Comparison of ENCODE assay signal across 15 cellular contexts in the genomic region with DNA sequence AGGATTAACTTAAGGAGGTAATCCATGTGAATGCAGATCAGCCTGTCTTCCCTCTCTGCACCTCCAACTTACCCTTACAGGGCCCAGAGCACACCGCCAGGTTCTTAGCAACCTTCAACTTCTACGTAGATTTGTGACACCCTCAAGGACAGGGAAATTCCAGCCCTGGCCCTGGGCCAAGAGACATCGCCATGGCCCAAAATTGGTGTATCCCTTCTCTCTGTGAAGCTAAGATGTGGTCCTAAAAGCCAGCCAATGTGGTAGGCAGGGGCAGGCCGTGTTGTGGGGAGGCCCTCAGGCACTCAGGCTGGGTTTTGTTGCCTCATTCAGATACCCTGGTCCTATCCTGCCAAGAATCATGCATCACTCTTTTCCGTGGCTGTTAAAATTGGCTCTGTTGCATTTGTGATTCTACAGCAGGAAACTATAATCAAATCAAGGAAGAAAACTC.
DNase-seq lines count a peak whose midpoint lies in the region; ATAC-seq and TF ChIP-seq lines count a peak whose summit lies in the region.
"Had no signal": no experiment of that assay in that cellular context is flagged by ENCODE, and none has a peak within 500 bp of the region (broad histone marks: within the 10 kb centered on the region; RNA-seq: fewer than 3 reads in every experiment).

No MANE protein-coding gene starts in this region.

- H3K27me3 ChIP-seq in colonic mucosa = no peaks in the 10 kb centered on the region
- H3K27me3 ChIP-seq: uterus had no signal

- H3K27ac Mint-ChIP-seq in type B pancreatic cell = peak overlapping the region; percentile 49
- no peak overlapping the region for H3K27ac Mint-ChIP-seq in WTC11

- peak in 5 of 6 experiments; percentile 14 to 26 (median 17) for DNase-seq in stimulated activated naive CD4-positive, alpha-beta T cell (lab: John Stamatoyannopoulos, UW)
- DNase-seq in stimulated activated naive CD4-positive, alpha-beta T cell treated with Interleukin-2 at 50 U/mL for 16 hours (lab: John Stamatoyannopoulos, UW) = no peak
- peak; percentile 14 for DNase-seq in activated gamma-delta T cell treated with anti-CD3 and anti-CD28 coated beads, Interleukin-2, amount 50 U/mL, for 16 hours (ENCODE audit: low read depth)
- DNase-seq in fibroblast of the aortic adventitia (ENCODE audit: low read depth) = peak; percentile 42
- DNase-seq in type B pancreatic cell (ENCODE audit: extremely low spot score, unreplicated experiment) = no peak
- DNase-seq in WTC11 (ENCODE audit: low spot score) = no peak
- DNase-seq in colonic mucosa = no peak
- DNase-seq: aorta, C1 segment of cervical spinal cord, left colon, NCI-H2029, PC-9, uterus had no signal

- H3K4me1 Mint-ChIP-seq in type B pancreatic cell (ENCODE audit: unreplicated experiment) = peaks cover 25% of the 10 kb centered on the region
- H3K4me1 Mint-ChIP-seq in WTC11 = peaks cover 17% of the 10 kb centered on the region

- H3K36me3 Mint-ChIP-seq in type B pancreatic cell (no peaks in the 10 kb centered on the region), WTC11 (no peaks in the 10 kb centered on the region)

- no peak for TF ChIP-seq CTCF in fibroblast of the aortic adventitia (IDR thresholded peaks at IDR 0.05; ENCODE audit: insufficient read depth, low read length)
- TF ChIP-seq CTCF in type B pancreatic cell (conservative IDR thresholded peaks at IDR 0.05) = no peak
- no peak for TF ChIP-seq CTCF in WTC11 (IDR thresholded peaks at IDR 0.05)
- no peak for TF ChIP-seq CTCF in colonic mucosa (IDR thresholded peaks at IDR 0.05)

- POLR2A ChIA-PET in WTC11 (lab: Charles Lee) = no interaction called here

- intact Hi-C loops in colonic mucosa (cut with DNase I) = no loop called here

- H3K36me3 ChIP-seq in colonic mucosa = no peaks in the 10 kb centered on the region
- H3K36me3 ChIP-seq: uterus had no signal

- CTCF ChIA-PET in WTC11 (lab: Charles Lee) = no interaction called here

- H3K4me3 Mint-ChIP-seq in type B pancreatic cell (no peak overlapping the region), WTC11 (no peak overlapping the region)

- H3K4me1 ChIP-seq in colonic mucosa = no peaks in the 10 kb centered on the region
- H3K4me1 ChIP-seq: parathyroid adenoma, uterus had no signal

- H3K9ac ChIP-seq in colonic mucosa (ENCODE audit: low read depth in 2 of 2, low read length in 2 of 2) = no peak overlapping the region
- H3K9ac ChIP-seq: parathyroid adenoma had no signal

- H3K27ac ChIP-seq in colonic mucosa = no peak overlapping the region
- H3K27ac ChIP-seq: parathyroid adenoma, PC-9, uterus had no signal

- ATAC-seq in WTC11 (no peak), GM19351 (IDR thresholded peaks at IDR 0.05; ENCODE audit: unreplicated experiment) (no peak)
- ATAC-seq: left colon had no signal

- peaks cover 16% of the 10 kb centered on the region for H3K27me3 Mint-ChIP-seq in type B pancreatic cell
- H3K27me3 Mint-ChIP-seq in WTC11 (ENCODE audit: low read depth) = peaks cover 4% of the 10 kb centered on the region; the same call in 1 of the 2 replicates

- H3K9me3 Mint-ChIP-seq in type B pancreatic cell (no peaks in the 10 kb centered on the region), WTC11 (no peaks in the 10 kb centered on the region)

- H3K9me3 ChIP-seq in colonic mucosa = no peaks in the 10 kb centered on the region
- H3K9me3 ChIP-seq: uterus had no signal

- H3K4me3 ChIP-seq in fibroblast of the aortic adventitia (ENCODE audit: low read depth, low read length) (no peak overlapping the region), colonic mucosa (no peak overlapping the region)
- H3K4me3 ChIP-seq: PC-9, uterus had no signal

TF ChIP-seq in WTC11, 78 proteins besides CTCF, POLR2A, EP300 and RAD21:
- TF ChIP-seq ZNF263 (CRISPR knock-in tag; IDR thresholded peaks at IDR 0.05; ENCODE audit: low read depth) = no peak
- no peak for TF ChIP-seq NFE2L1 (CRISPR knock-in tag; IDR thresholded peaks at IDR 0.05)
- TF ChIP-seq FOXJ3 (CRISPR knock-in tag; IDR thresholded peaks at IDR 0.05; ENCODE audit: borderline replicate concordance) = no peak
- no peak for TF ChIP-seq EMX1 (CRISPR knock-in tag; IDR thresholded peaks at IDR 0.05)

Comparison
In these comparisons a context has a peak if more than half of its experiments do, and no peak if none do; other contexts are left out.
1. DNase-seq: peak in stimulated activated naive CD4-positive, alpha-beta T cell (5 of 6), activated gamma-delta T cell treated with anti-CD3 and anti-CD28 coated beads, Interleukin-2, amount 50 U/mL, for 16 hours (single experiment) and fibroblast of the aortic adventitia (single experiment); none in stimulated activated naive CD4-positive, alpha-beta T cell treated with Interleukin-2 at 50 U/mL for 16 hours (single experiment), type B pancreatic cell (single experiment), WTC11 (single experiment) and colonic mucosa (single experiment).